ENCODE assay signal across 1 cellular context in genomic region chr7:75878769-75879596, GRCh38.
TF ChIP-seq lines count a peak whose summit lies in the region.

RHBDD2 (plus strand) TSS chr7:75879034; CDS start chr7:75879083, 49 bp downstream.

TF ChIP-seq in HepG2, 621 proteins besides CTCF, POLR2A, EP300 and RAD21 (continued from another document and continues in another):
- TF ChIP-seq TFE3 (CRISPR knock-in tag; IDR thresholded peaks at IDR 0.05) (no peak), STAT5B (CRISPR knock-in tag; IDR thresholded peaks at IDR 0.05) (no peak), DMAP1 (CRISPR knock-in tag; IDR thresholded peaks at IDR 0.05) (peak; percentile 85; the same call in 1 of the 2 replicates), KDM3A (CRISPR knock-in tag; IDR thresholded peaks at IDR 0.05; ENCODE audit: low read depth) (peak; percentile 57; the same call in 1 of the 2 replicates), ZNF747 (CRISPR knock-in tag; IDR thresholded peaks at IDR 0.05; ENCODE audit: borderline replicate concordance) (no peak; the same call in 1 of the 2 replicates), SP140L (CRISPR knock-in tag; IDR thresholded peaks at IDR 0.05; ENCODE audit: borderline replicate concordance) (no peak), GPN1 (CRISPR knock-in tag; IDR thresholded peaks at IDR 0.05; ENCODE audit: borderline replicate concordance) (no peak), MEIS2 (CRISPR knock-in tag; IDR thresholded peaks at IDR 0.05) (peak; percentile 72), THRA (CRISPR knock-in tag; IDR thresholded peaks at IDR 0.05; ENCODE audit: borderline replicate concordance) (no peak), KMT2A (CRISPR knock-in tag; IDR thresholded peaks at IDR 0.05) (peak; percentile 90), TEF (CRISPR knock-in tag; IDR thresholded peaks at IDR 0.05) (no peak), ZNF468 (CRISPR knock-in tag; IDR thresholded peaks at IDR 0.05) (no peak), POLR2AphosphoS2 (IDR thresholded peaks at IDR 0.05; ENCODE audit: low read depth, low read length) (no peak), ZZZ3 (CRISPR knock-in tag; IDR thresholded peaks at IDR 0.05; ENCODE audit: borderline replicate concordance) (peak; percentile 80), E2F5 (CRISPR knock-in tag; conservative IDR thresholded peaks at IDR 0.05) (peak; percentile 68; the same call in 1 of the 2 replicates), GATAD1 (CRISPR knock-in tag; IDR thresholded peaks at IDR 0.05) (peak; percentile 42), ZNF816 (CRISPR knock-in tag; IDR thresholded peaks at IDR 0.05; ENCODE audit: borderline replicate concordance) (no peak), ATF7-NPFF (CRISPR knock-in tag; IDR thresholded peaks at IDR 0.05; ENCODE audit: low read depth) (peak; percentile 77), ZNF777 (CRISPR knock-in tag; IDR thresholded peaks at IDR 0.05) (peak; percentile 87), KLF16 (CRISPR knock-in tag; IDR thresholded peaks at IDR 0.05) (peak in 1 of 2 experiments; percentile 46; a peak in 1 of 4 replicates), ZFP90 (CRISPR knock-in tag; IDR thresholded peaks at IDR 0.05; ENCODE audit: borderline replicate concordance) (0 out of 2 replicates have a peak, but pooled peaks have one; percentile 79), FOXP4 (CRISPR knock-in tag; IDR thresholded peaks at IDR 0.05) (peak; percentile 36; the same call in 1 of the 2 replicates), ZNF737 (CRISPR knock-in tag; IDR thresholded peaks at IDR 0.05; ENCODE audit: borderline replicate concordance) (0 out of 2 replicates have a peak, but pooled peaks have one; percentile 42), SSRP1 (CRISPR knock-in tag; IDR thresholded peaks at IDR 0.05) (no peak), HOXA7 (CRISPR knock-in tag; IDR thresholded peaks at IDR 0.05) (no peak), ZFAT (CRISPR knock-in tag; conservative IDR thresholded peaks at IDR 0.05) (no peak), ZBTB14 (CRISPR knock-in tag; IDR thresholded peaks at IDR 0.05) (peak; percentile 34; the same call in 1 of the 2 replicates), AKAP8 (CRISPR knock-in tag; IDR thresholded peaks at IDR 0.05) (no peak), ZNF839 (CRISPR knock-in tag; IDR thresholded peaks at IDR 0.05; ENCODE audit: borderline replicate concordance) (peak; percentile 65; the same call in 1 of the 2 replicates), ZUFSP (CRISPR knock-in tag; IDR thresholded peaks at IDR 0.05; ENCODE audit: borderline replicate concordance) (no peak), ADNP (CRISPR knock-in tag; IDR thresholded peaks at IDR 0.05) (no peak), TBP (CRISPR knock-in tag; IDR thresholded peaks at IDR 0.05) (no peak), JUNB (CRISPR knock-in tag; IDR thresholded peaks at IDR 0.05; ENCODE audit: borderline replicate concordance) (no peak), ZFP36L1 (CRISPR knock-in tag; IDR thresholded peaks at IDR 0.05) (peak; percentile 44; the same call in 1 of the 2 replicates), IKZF4 (CRISPR knock-in tag; IDR thresholded peaks at IDR 0.05; ENCODE audit: borderline replicate concordance, low read depth, not compliant biosample characterization) (peak; percentile 86), U2AF2 (IDR thresholded peaks at IDR 0.05; ENCODE audit: low read depth, low read length) (0 out of 2 replicates have a peak, but pooled peaks have one; percentile 71), AHR (CRISPR knock-in tag; IDR thresholded peaks at IDR 0.05) (peak; percentile 44; the same call in 1 of the 2 replicates), TSC22D2 (CRISPR knock-in tag; IDR thresholded peaks at IDR 0.05; ENCODE audit: borderline replicate concordance) (no peak; the same call in 1 of the 2 replicates), ZNF331 (CRISPR knock-in tag; IDR thresholded peaks at IDR 0.05) (peak; percentile 46; the same call in 1 of the 2 replicates), YY1 (IDR thresholded peaks at IDR 0.05; ENCODE audit: insufficient read depth, insufficient replicate concordance, low read depth, low read length) (peak; percentile 92), HNF4A (CRISPR knock-in tag; IDR thresholded peaks at IDR 0.05) (no peak; the same call in 1 of the 2 replicates), ZNF224 (CRISPR knock-in tag; IDR thresholded peaks at IDR 0.05) (no peak), SAFB2 (CRISPR knock-in tag; IDR thresholded peaks at IDR 0.05; ENCODE audit: borderline replicate concordance, low read depth) (peak; percentile 75), ZNF136 (CRISPR knock-in tag; IDR thresholded peaks at IDR 0.05; ENCODE audit: low read depth) (0 out of 2 replicates have a peak, but pooled peaks have one; percentile 31), ZNF232 (CRISPR knock-in tag; IDR thresholded peaks at IDR 0.05; ENCODE audit: borderline replicate concordance) (0 out of 2 replicates have a peak, but pooled peaks have one; percentile 28), ZNF569 (CRISPR knock-in tag; IDR thresholded peaks at IDR 0.05; ENCODE audit: borderline replicate concordance) (no peak), ZNF510 (CRISPR knock-in tag; IDR thresholded peaks at IDR 0.05; ENCODE audit: low read depth) (no peak; the same call in 1 of the 2 replicates), PATZ1 (CRISPR knock-in tag; IDR thresholded peaks at IDR 0.05) (peak; percentile 90), ZNF280D (CRISPR knock-in tag; IDR thresholded peaks at IDR 0.05) (peak; percentile 71; the same call in 1 of the 2 replicates), NCOA1 (CRISPR knock-in tag; IDR thresholded peaks at IDR 0.05) (peak; percentile 53; the same call in 1 of the 2 replicates), ZNF18 (CRISPR knock-in tag; IDR thresholded peaks at IDR 0.05; ENCODE audit: insufficient replicate concordance) (no peak)
